ENCODE assay signal across 12 cellular contexts in genomic region chr9:136541179-136541578, GRCh38. TPM values are rescaled to one million over a fixed set of nuclear protein-coding genes. Genes with fewer than 3 reads are reported as not detected.
DNase-seq lines count a peak whose midpoint lies in the region; ATAC-seq and TF ChIP-seq lines count a peak whose summit lies in the region.
"Had no signal": no experiment of that assay in that cellular context is flagged by ENCODE, and none has a peak within 500 bp of the region (broad histone marks: within the 10 kb centered on the region; RNA-seq: fewer than 3 reads in every experiment).

No MANE protein-coding gene starts in this region.

- peaks cover 34% of the 10 kb centered on the region for H3F3A ChIP-seq in neural progenitor cell (ENCODE audit: low read depth)

- no peaks in the 10 kb centered on the region for H3K9me3 Mint-ChIP-seq in CD4-positive, alpha-beta T cell
- no peaks in the 10 kb centered on the region for H3K9me3 Mint-ChIP-seq in neural progenitor cell

- no peaks in the 10 kb centered on the region for H3K36me3 Mint-ChIP-seq in CD4-positive, alpha-beta T cell (ENCODE audit: low read depth)
- peaks cover 3% of the 10 kb centered on the region for H3K36me3 Mint-ChIP-seq in neural progenitor cell

- peaks cover 57% of the 10 kb centered on the region for H3K4me1 Mint-ChIP-seq in CD4-positive, alpha-beta T cell (ENCODE audit: low read depth)
- peaks cover 40% of the 10 kb centered on the region for H3K4me1 Mint-ChIP-seq in neural progenitor cell

- CTCF ChIA-PET in CD4-positive, alpha-beta T cell (lab: Charles Lee), result interaction anchor here (0.9 kb wide), 1 partner anchor 494 kb away, joined by 3 read pairs; no protein-coding TSS in a partner anchor
- CTCF ChIA-PET in RWPE1 (lab: Yijun Ruan, JAX), result interaction anchor here (1.0 to 1.4 kb wide), 3 partner anchors 57 to 178 kb away, joined by 3 to 5 read pairs (median 4); no protein-coding TSS in a partner anchor

- no peak overlapping the region for H3K4me3 ChIP-seq in duodenal mucosa (ENCODE audit: low read depth in 1 of 2, low read length in 2 of 2)
- no peak overlapping the region for H3K4me3 ChIP-seq in neural progenitor cell
- H3K4me3 ChIP-seq in Karpas-422 (ENCODE audit: low read length), result no peak overlapping the region
- H3K4me3 ChIP-seq: body of pancreas, lung had no signal

- H3K79me2 ChIP-seq in neural progenitor cell (ENCODE audit: low read depth) (peaks cover 88% of the 10 kb centered on the region), Karpas-422 (ENCODE audit: low read length) (no peaks in the 10 kb centered on the region)

- H3K27me3 Mint-ChIP-seq in CD4-positive, alpha-beta T cell, result no peaks in the 10 kb centered on the region
- peaks cover 2% of the 10 kb centered on the region for H3K27me3 Mint-ChIP-seq in neural progenitor cell (ENCODE audit: insufficient read depth, low read depth)

- H3K4me2 ChIP-seq in neural progenitor cell (peak overlapping the region; percentile 86), Karpas-422 (ENCODE audit: low read depth, low read length, poor library complexity, severe bottlenecking) (no peak overlapping the region)

- H3K27ac Mint-ChIP-seq in CD4-positive, alpha-beta T cell, result peak overlapping the region; percentile 97
- H3K27ac Mint-ChIP-seq in neural progenitor cell, result no peak overlapping the region

- no peaks in the 10 kb centered on the region for H3K9me2 ChIP-seq in Karpas-422 (replicated peaks; ENCODE audit: insufficient read depth, low read length)

- no peak for DNase-seq in CD4-positive, alpha-beta T cell
- DNase-seq in RWPE1 (ENCODE audit: low spot score), result no peak
- DNase-seq in neural progenitor cell (ENCODE audit: low spot score), result no peak
- DNase-seq in A172 (ENCODE audit: low spot score), result no peak
- no peak for DNase-seq in Karpas-422
- no peak for DNase-seq in NCI-H1930 (lab: John Stamatoyannopoulos, UW)
- no peak for DNase-seq in stimulated activated CD8-positive, alpha-beta memory T cell treated with anti-CD3 and anti-CD28 coated beads, Interleukin-4, amount 100 ng/mL, for 48 hours
- DNase-seq: body of pancreas, DMS79 treated with DMSO at 0.1 percent for 48 hours, NCI-H2029 treated with DMSO at 0.1 percent for 48 hours had no signal

- H3K9me3 ChIP-seq in CD4-positive, alpha-beta T cell (ENCODE audit: control insufficient read depth, low read length), result no peaks in the 10 kb centered on the region
- H3K9me3 ChIP-seq in duodenal mucosa (ENCODE audit: control insufficient read depth in 1 of 2, low read length in 2 of 2) (no peaks in the 10 kb centered on the region), neural progenitor cell (ENCODE audit: low read depth) (no peaks in the 10 kb centered on the region), Karpas-422 (ENCODE audit: low read length) (no peaks in the 10 kb centered on the region)
- H3K9me3 ChIP-seq: body of pancreas had no signal

- H3K9ac ChIP-seq in duodenal mucosa (ENCODE audit: low read depth in 1 of 2, low read length in 2 of 2) (peak overlapping the region in 1 of 2 donors; percentile 58), neural progenitor cell (no peak overlapping the region), Karpas-422 (ENCODE audit: low read length) (no peak overlapping the region)

- H3K36me3 ChIP-seq in duodenal mucosa (ENCODE audit: control insufficient read depth in 1 of 2, insufficient read depth in 2 of 2, low read length in 2 of 2), result peaks cover 0 to 27% of the 10 kb centered on the region in 2 donors
- H3K36me3 ChIP-seq in neural progenitor cell, result no peaks in the 10 kb centered on the region
- H3K36me3 ChIP-seq in Karpas-422 (ENCODE audit: insufficient read depth, low read length), result no peaks in the 10 kb centered on the region

- H3K27me3 ChIP-seq in CD4-positive, alpha-beta T cell (ENCODE audit: control insufficient read depth, insufficient read depth, low read length), result no peaks in the 10 kb centered on the region
- no peaks in the 10 kb centered on the region for H3K27me3 ChIP-seq in duodenal mucosa (ENCODE audit: control insufficient read depth in 1 of 2, insufficient read depth in 2 of 2, low read length in 2 of 2)
- H3K27me3 ChIP-seq in neural progenitor cell, result no peaks in the 10 kb centered on the region
- H3K27me3 ChIP-seq in Karpas-422 (ENCODE audit: low read length), result peaks cover 7% of the 10 kb centered on the region; the same call in 1 of the 2 replicates
- H3K27me3 ChIP-seq: body of pancreas had no signal

- peak overlapping the region; percentile 51 for H3K4me3 Mint-ChIP-seq in CD4-positive, alpha-beta T cell
- no peak overlapping the region for H3K4me3 Mint-ChIP-seq in neural progenitor cell

- TF ChIP-seq CTCF in CD4-positive, alpha-beta T cell (IDR thresholded peaks at IDR 0.05), result no peak
- TF ChIP-seq CTCF in RWPE1 (conservative IDR thresholded peaks at IDR 0.05; ENCODE audit: low read depth) (no peak), neural progenitor cell (IDR thresholded peaks at IDR 0.05) (no peak)

- H4K20me1 ChIP-seq in neural progenitor cell (ENCODE audit: low read depth), result peaks cover 91% of the 10 kb centered on the region
- peaks cover 21% of the 10 kb centered on the region; the same call in 1 of the 2 replicates for H4K20me1 ChIP-seq in Karpas-422 (ENCODE audit: insufficient read depth, low read depth, low read length)

- H3K4me1 ChIP-seq in duodenal mucosa (ENCODE audit: control insufficient read depth in 1 of 2, insufficient read depth in 2 of 2, low read length in 2 of 2), result peaks cover 46 to 79% of the 10 kb centered on the region in 2 donors
- peaks cover 35% of the 10 kb centered on the region for H3K4me1 ChIP-seq in neural progenitor cell
- peaks cover 20% of the 10 kb centered on the region for H3K4me1 ChIP-seq in Karpas-422 (ENCODE audit: low read length)

- peak overlapping the region; percentile 94 for H3K27ac ChIP-seq in CD4-positive, alpha-beta T cell (ENCODE audit: low read depth, low read length)
- peak overlapping the region; percentile 100 for H3K27ac ChIP-seq in RWPE1
- peak overlapping the region; percentile 89 for H3K27ac ChIP-seq in duodenal mucosa (ENCODE audit: low read depth, low read length)
- no peak overlapping the region for H3K27ac ChIP-seq in neural progenitor cell
- no peak overlapping the region for H3K27ac ChIP-seq in Karpas-422 (ENCODE audit: low read length)

- no peak overlapping the region for H2AFZ ChIP-seq in neural progenitor cell (replicated peaks)
- no peak overlapping the region for H2AFZ ChIP-seq in Karpas-422 (ENCODE audit: low read length)

- intact Hi-C loops in CD4-positive, alpha-beta T cell (cut with DNase I, micrococcal nuclease), result loop anchor here in 1 of 2 experiments (10.0 kb wide), 1 partner anchor 136 kb away; the partner anchor contains the start of gene SNAPC4

- POLR2A ChIA-PET in CD4-positive, alpha-beta T cell (lab: Charles Lee), result interaction anchor here (3.0 kb wide), 1 partner anchor 57 kb away, joined by 25 read pairs; no protein-coding TSS in a partner anchor
- POLR2A ChIA-PET in RWPE1 (lab: Yijun Ruan, JAX; ENCODE audit: low non-redundant PET), result no interaction called here

- ATAC-seq in CD4-positive, alpha-beta T cell (ENCODE audit: poor library complexity), result no peak
- ATAC-seq: body of pancreas had no signal

RNA-seq across cellular contexts. Expression of gene NOTCH1, which starts 4.7 kb away (rescaled TPM):
- 10 to 100 TPM; 30.8 to 34.2 TPM for total RNA-seq in CD4-positive, alpha-beta T cell
- 11.7 and 32.4 TPM in 2 replicates for total RNA-seq in neural progenitor cell (ENCODE audit: low replicate concordance)
- total RNA-seq in A172 (2014; rRNA removed; shearing (Covaris generic)), result 22.2 and 23.3 TPM in 2 replicates
- total RNA-seq in Karpas-422 (2014; rRNA removed; shearing (Covaris generic); ENCODE audit: low replicate concordance), result 4.3 and 15.0 TPM in 2 replicates

RNA-seq across cellular contexts. Expression of gene SEC16A, which starts 58.3 kb away (rescaled TPM):
- 10 to 100 TPM; 73.0 to 75.0 TPM for total RNA-seq in CD4-positive, alpha-beta T cell
- total RNA-seq in neural progenitor cell (ENCODE audit: low replicate concordance), result 16.8 and 23.8 TPM in 2 replicates
- total RNA-seq in A172 (2014; rRNA removed; shearing (Covaris generic)), result 35.0 and 46.3 TPM in 2 replicates
- total RNA-seq in Karpas-422 (2014; rRNA removed; shearing (Covaris generic); ENCODE audit: low replicate concordance), result 21.5 and 26.6 TPM in 2 replicates

Comparison
In these comparisons a context has a peak if more than half of its experiments do, and no peak if none do; other contexts are left out.
1. H3K27ac ChIP-seq: peak in CD4-positive, alpha-beta T cell (single experiment), RWPE1 (single experiment) and duodenal mucosa (single experiment); none in neural progenitor cell (single experiment) and Karpas-422 (single experiment).